Comparison of ENCODE assay signal across 27 cellular contexts in genomic region chr22:49239264-49240015, GRCh38.
"Had no signal": no experiment of that assay in that cellular context is flagged by ENCODE, and none has a peak within 500 bp of the region (broad histone marks: within the 10 kb centered on the region; RNA-seq: fewer than 3 reads in every experiment).

No MANE protein-coding gene starts in this region.

- H3K9me3 ChIP-seq: body of pancreas, ovary, psoas muscle, right lobe of liver, SK-N-SH, thyroid gland had no signal

- H3K36me3 ChIP-seq: ovary, right lobe of liver, thyroid gland had no signal

- H3K9me3 Mint-ChIP-seq: activated naive CD8-positive, alpha-beta T cell treated with anti-CD3 and anti-CD28 coated beads for 36 hours; activated T-cell treated with anti-CD3 and anti-CD28 coated beads, Interleukin-2, amount 50 U/mL, for 72 hours; endodermal cell; neural crest cell; stimulated activated effector memory CD8-positive, alpha-beta T cell treated with anti-CD3 and anti-CD28 coated beads, Interleukin-12 subunit alpha, Interleukin-12 subunit beta, amount 100 ng/mL, for 72 hours; T-cell had no signal

- H3K4me3 Mint-ChIP-seq: activated CD4-positive, alpha-beta T cell treated with anti-CD3 and anti-CD28 coated beads for 36 hours; activated naive CD8-positive, alpha-beta T cell treated with anti-CD3 and anti-CD28 coated beads for 36 hours; activated T-cell treated with anti-CD3 and anti-CD28 coated beads, Interleukin-2, amount 50 U/mL, for 72 hours; endodermal cell; neural crest cell; stimulated activated effector memory CD8-positive, alpha-beta T cell treated with anti-CD3 and anti-CD28 coated beads, Interleukin-12 subunit alpha, Interleukin-12 subunit beta, amount 100 ng/mL, for 72 hours; T-cell; WTC11 had no signal

- H3K4me1 ChIP-seq: body of pancreas, psoas muscle, right lobe of liver, thyroid gland had no signal

- H3K27ac Mint-ChIP-seq: activated CD4-positive, alpha-beta T cell treated with anti-CD3 and anti-CD28 coated beads for 36 hours; activated naive CD8-positive, alpha-beta T cell treated with anti-CD3 and anti-CD28 coated beads for 36 hours; activated T-cell treated with anti-CD3 and anti-CD28 coated beads, Interleukin-2, amount 50 U/mL, for 72 hours; endodermal cell; stimulated activated effector memory CD8-positive, alpha-beta T cell treated with anti-CD3 and anti-CD28 coated beads, Interleukin-12 subunit alpha, Interleukin-12 subunit beta, amount 100 ng/mL, for 72 hours; T-cell; WTC11 had no signal

- H3K36me3 Mint-ChIP-seq: activated naive CD8-positive, alpha-beta T cell treated with anti-CD3 and anti-CD28 coated beads for 36 hours; stimulated activated effector memory CD8-positive, alpha-beta T cell treated with anti-CD3 and anti-CD28 coated beads, Interleukin-12 subunit alpha, Interleukin-12 subunit beta, amount 100 ng/mL, for 72 hours; T-cell; WTC11 had no signal

- ATAC-seq: activated CD4-positive, alpha-beta T cell treated with anti-CD3 and anti-CD28 coated beads for 36 hours; activated T-cell treated with anti-CD3 and anti-CD28 coated beads, Interleukin-2, amount 50 U/mL, for 72 hours; body of pancreas; left colon; psoas muscle; right lobe of liver; stimulated activated effector memory CD8-positive, alpha-beta T cell treated with anti-CD3 and anti-CD28 coated beads, Interleukin-12 subunit alpha, Interleukin-12 subunit beta, amount 100 ng/mL, for 72 hours; T-cell; WTC11 had no signal

- H3K27ac ChIP-seq: body of pancreas, dorsolateral prefrontal cortex, epithelial cell of prostate, ovary, psoas muscle, right lobe of liver, thyroid gland had no signal

- H3K9me2 ChIP-seq: SK-N-SH had no signal

- H3K4me2 ChIP-seq: SK-N-SH, smooth muscle cell had no signal

- DNase-seq: activated CD4-positive, alpha-beta T cell treated with anti-CD3 and anti-CD28 coated beads for 36 hours; activated gamma-delta T cell treated with Interleukin-2 at 50 U/mL for 16 hours; activated naive CD8-positive, alpha-beta T cell treated with anti-CD3 and anti-CD28 coated beads for 36 hours; activated T-cell treated with anti-CD3 and anti-CD28 coated beads, Interleukin-2, amount 50 U/mL, for 72 hours; amniotic stem cell; body of pancreas; caudate nucleus; endodermal cell; foreskin melanocyte; glutamatergic neuron; hippocampal formation; left colon; mammary epithelial cell; psoas muscle; right lobe of liver; SK-N-SH; stimulated activated CD4-positive, alpha-beta T cell treated with anti-CD3 and anti-CD28 coated beads, Interleukin-4, amount 100 ng/mL, for 24 hours; T-cell; thyroid gland had no signal

- H3K9ac ChIP-seq: SK-N-SH had no signal

- H3K4me1 Mint-ChIP-seq: activated CD4-positive, alpha-beta T cell treated with anti-CD3 and anti-CD28 coated beads for 36 hours; activated naive CD8-positive, alpha-beta T cell treated with anti-CD3 and anti-CD28 coated beads for 36 hours; neural crest cell; stimulated activated effector memory CD8-positive, alpha-beta T cell treated with anti-CD3 and anti-CD28 coated beads, Interleukin-12 subunit alpha, Interleukin-12 subunit beta, amount 100 ng/mL, for 72 hours; T-cell had no signal

- FAIRE-seq: islet of Langerhans had no signal

- H3K27me3 Mint-ChIP-seq: activated CD4-positive, alpha-beta T cell treated with anti-CD3 and anti-CD28 coated beads for 36 hours had no signal

- H3K4me3 ChIP-seq: body of pancreas, dorsolateral prefrontal cortex, ovary, psoas muscle, right lobe of liver, smooth muscle cell, thyroid gland had no signal

- H3K27me3 ChIP-seq: body of pancreas, ovary, right lobe of liver, thyroid gland had no signal
